Comparison of ENCODE assay signal across 9 cellular contexts in the genomic region with DNA sequence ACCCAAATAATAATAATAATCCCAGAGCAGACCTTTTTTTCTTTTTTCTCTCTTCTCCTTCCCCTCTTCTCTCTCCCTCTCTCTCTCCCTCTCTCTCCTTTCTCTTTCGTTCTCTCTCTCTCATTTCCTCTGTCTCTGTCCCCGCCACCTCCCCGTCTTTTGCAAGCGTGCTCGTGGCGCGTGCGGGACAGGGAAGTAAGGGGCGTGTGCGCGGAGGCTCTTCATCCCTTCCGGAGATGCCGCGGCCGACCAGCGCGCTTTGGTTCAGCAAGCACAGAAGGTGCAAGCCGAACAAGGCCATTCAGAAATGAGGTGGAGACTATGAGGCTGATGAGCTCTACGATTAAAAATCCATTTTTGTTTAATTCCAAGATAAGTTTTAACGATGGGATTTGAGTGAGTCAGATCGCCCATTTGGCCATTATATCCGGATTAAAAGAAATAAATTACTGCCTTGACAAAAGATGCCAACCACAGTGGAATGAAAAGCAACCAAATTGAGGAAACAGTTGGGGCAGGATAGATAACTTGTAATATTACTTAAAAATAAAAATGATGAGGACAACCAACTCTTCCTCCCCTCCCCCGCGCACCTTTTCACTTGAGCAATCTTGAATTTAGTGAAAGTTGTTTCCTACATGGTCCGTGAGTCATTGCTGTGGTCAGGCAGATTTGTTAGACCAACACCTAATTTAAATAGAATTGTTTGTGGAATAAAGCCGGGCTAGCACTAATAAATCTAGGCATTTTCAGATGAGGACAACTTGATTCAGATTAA. TPM values are rescaled to one million over a fixed set of nuclear protein-coding genes. Genes with fewer than 3 reads are reported as not detected.
DNase-seq lines count a peak whose midpoint lies in the region; ATAC-seq and TF ChIP-seq lines count a peak whose summit lies in the region.
"Had no signal": no experiment of that assay in that cellular context is flagged by ENCODE, and none has a peak within 500 bp of the region (broad histone marks: within the 10 kb centered on the region; RNA-seq: fewer than 3 reads in every experiment).

No MANE protein-coding gene starts in this region.

- H3K4me3 Mint-ChIP-seq in T-cell: peak overlapping the region; percentile 92 to 99 (median 96)

- DNase-seq in NCI-H345 (lab: John Stamatoyannopoulos, UW): peak; percentile 11
- DNase-seq in NCI-H345 treated with DMSO at 0.1 percent for 48 hours (lab: John Stamatoyannopoulos, UW; ENCODE audit: unreplicated experiment): no peak
- DNase-seq in T-cell: peak in 28 of 34 experiments; percentile 10 to 49 (median 29)
- DNase-seq in astrocyte of the hippocampus (ENCODE audit: low read depth, low spot score): peak; percentile 84
- DNase-seq in spleen: peak; percentile 93
- no peak for DNase-seq in NCI-H1436 treated with DMSO at 0.1 percent for 48 hours (lab: John Stamatoyannopoulos, UW)

- H3K9me3 Mint-ChIP-seq in T-cell: no peaks in the 10 kb centered on the region

- POLR2A ChIA-PET in T-cell (lab: Charles Lee): interaction anchor here in 1 of 2 donors (1.0 to 1.6 kb wide), 2 partner anchors 10 to 135 kb away, joined by 3 read pairs; no protein-coding TSS in a partner anchor

- H3K9me3 ChIP-seq in iPS-18a (ENCODE audit: control insufficient read depth, low read depth, low read length): no peaks in the 10 kb centered on the region
- H3K9me3 ChIP-seq in spleen: no peaks in the 10 kb centered on the region

- WGBS in spleen, 5 donors: 5 to 10% (median 5%) methylated on average over 26 of the region's 26 CpGs

- H3K9ac ChIP-seq in iPS-18a (ENCODE audit: low read length): no peak overlapping the region

- H3K27me3 ChIP-seq in iPS-18a (ENCODE audit: control insufficient read depth, insufficient read depth, low read length): peaks cover 30% of the 10 kb centered on the region
- no peaks in the 10 kb centered on the region for H3K27me3 ChIP-seq in spleen (replicated peaks in 1 of 7)

- intact Hi-C loops in spleen (cut with DNase I; ENCODE audit: low total_unique reads): no loop called here

- ATAC-seq in T-cell (replicated peaks in 1 of 4): peak in 3 of 4 experiments; percentile 11 to 35 (median 16)
- no peak for ATAC-seq in GM19351 (IDR thresholded peaks at IDR 0.05; ENCODE audit: unreplicated experiment)

- no peak for TF ChIP-seq CTCF in spleen (IDR thresholded peaks at IDR 0.05 in 8 of 11, conservative IDR thresholded peaks at IDR 0.05 in 3 of 11)

- peaks cover 22% of the 10 kb centered on the region for H3K4me1 ChIP-seq in iPS-18a (ENCODE audit: control insufficient read depth, low read depth, low read length)
- H3K4me1 ChIP-seq in spleen: peaks cover 48 to 86% (median 76%) of the 10 kb centered on the region in 6 donors

- no peak for TF ChIP-seq POLR2A in spleen (IDR thresholded peaks at IDR 0.05)

- H3K27ac Mint-ChIP-seq in T-cell: peak overlapping the region; percentile 93 to 95

- no peaks in the 10 kb centered on the region for H3K36me3 Mint-ChIP-seq in T-cell

- H3K27me3 Mint-ChIP-seq in T-cell: no peaks in the 10 kb centered on the region

- peaks cover 83 to 91% (median 89%) of the 10 kb centered on the region in 3 donors for H3K4me1 Mint-ChIP-seq in T-cell

- no peak overlapping the region for H3K27ac ChIP-seq in iPS-18a (ENCODE audit: low read length)
- H3K27ac ChIP-seq in spleen: peak overlapping the region; percentile 81 to 96 (median 90)
- H3K27ac ChIP-seq: C4-2B had no signal

- H3K4me3 ChIP-seq in iPS-18a (ENCODE audit: low read length) (peak overlapping the region; percentile 79), spleen (peak overlapping the region; percentile 59 to 95 (median 74))

- H3K36me3 ChIP-seq in iPS-18a (ENCODE audit: control insufficient read depth, low read depth, low read length) (no peaks in the 10 kb centered on the region), spleen (no peaks in the 10 kb centered on the region)

- CTCF ChIA-PET in T-cell (lab: Charles Lee): interaction anchor here in 1 of 2 donors (0.7 to 1.9 kb wide), 2 partner anchors 10 to 227 kb away, joined by 3 to 6 read pairs; no protein-coding TSS in a partner anchor

RNA-seq across cellular contexts. Expression of a gene that starts 1.2 kb away (rescaled TPM):
- total RNA-seq in T-cell (10 to 100 TPM in 3 of 5 donors, 1 to 10 TPM in 2; 9.6 to 15.4 (median 14.2) TPM), spleen (10 to 100 TPM; 13.5 to 27.1 (median 22.7) TPM)
- polyA plus RNA-seq in spleen: 10 to 100 TPM in 2 of 3 donors, 1 to 10 TPM in 1; 6.7 to 10.9 (median 10.8) TPM

RNA-seq across cellular contexts. Expression of a gene that starts 1.5 kb away (rescaled TPM):
- 100 to 1,000 TPM in 4 of 5 donors, 10 to 100 TPM in 1; 53.7 to 159 (median 119) TPM for total RNA-seq in T-cell
- total RNA-seq in spleen: 10 to 100 TPM; 18.7 to 34.5 (median 27.9) TPM
- polyA plus RNA-seq in spleen: 10 to 100 TPM; 15.3 to 26.8 (median 22.1) TPM

Comparison
In these comparisons a context has a peak if more than half of its experiments do, and no peak if none do; other contexts are left out.
1. DNase-seq: peak in NCI-H345 (single experiment), T-cell (28 of 34), astrocyte of the hippocampus (single experiment) and spleen (single experiment); none in NCI-H345 treated with DMSO at 0.1 percent for 48 hours (single experiment) and NCI-H1436 treated with DMSO at 0.1 percent for 48 hours (single experiment).